Comparison of ENCODE assay signal across 11 cellular contexts in genomic region chr3:163476179-163476578, GRCh38.
DNase-seq lines count a peak whose midpoint lies in the region; ATAC-seq, FAIRE-seq and TF ChIP-seq lines count a peak whose summit lies in the region.
"Had no signal": no experiment of that assay in that cellular context is flagged by ENCODE, and none has a peak within 500 bp of the region (broad histone marks: within the 10 kb centered on the region; RNA-seq: fewer than 3 reads in every experiment).

No MANE protein-coding gene starts in this region.

- H3K9me3 ChIP-seq in SK-N-MC (ENCODE audit: low read depth, low read length) (peaks cover 6% of the 10 kb centered on the region), pancreas (no peaks in the 10 kb centered on the region)

- H3K4me3 ChIP-seq in SK-N-MC (no peak overlapping the region), pancreas (no peak overlapping the region), lower leg skin (ENCODE audit: low read depth, poor library complexity, severe bottlenecking) (no peak overlapping the region)

- intact Hi-C loops in pancreas (cut with DNase I) (no loop called here), lower leg skin (cut with DNase I; ENCODE audit: low total_unique reads) (no loop called here)

- no peak overlapping the region for H3K9ac ChIP-seq in SK-N-MC (ENCODE audit: insufficient read length)

- H3K27me3 ChIP-seq in pancreas = no peaks in the 10 kb centered on the region

- ATAC-seq in pancreas (peak in 3 of 4 donors; percentile 36 to 67 (median 65)), GM18873 (IDR thresholded peaks at IDR 0.05; ENCODE audit: low FRiP score, unreplicated experiment) (no peak)
- ATAC-seq: stimulated activated naive CD8-positive, alpha-beta T cell treated with anti-CD3 and anti-CD28 coated beads, Interleukin-15, Interleukin-2, amounts not matched to agents 100 U/mL and 50 U/mL, for 24 hours had no signal

- peak; percentile 33 for DNase-seq in NCI-H748 (lab: John Stamatoyannopoulos, UW; ENCODE audit: unreplicated experiment)
- DNase-seq in NCI-H748 treated with DMSO at 0.1 percent for 48 hours (lab: John Stamatoyannopoulos, UW) = no peak
- DNase-seq in NCI-H1417 treated with DMSO at 0.1 percent for 48 hours (lab: John Stamatoyannopoulos, UW) = peak; percentile 5
- peak; percentile 56 for DNase-seq in SK-N-MC (ENCODE audit: low read depth, low spot score)
- DNase-seq in pancreas = no peak
- no peak for DNase-seq in lower leg skin (ENCODE audit: low spot score in 2 of 2)
- no peak for DNase-seq in OCI-M2 (lab: John Stamatoyannopoulos, UW; ENCODE audit: unreplicated experiment)
- DNase-seq: activated effector memory CD4-positive, alpha-beta T cell treated with Interleukin-2 at 50 U/mL for 16 hours; IMR-90; stimulated activated naive CD8-positive, alpha-beta T cell treated with anti-CD3 and anti-CD28 coated beads, Interleukin-15, Interleukin-2, amounts not matched to agents 100 U/mL and 50 U/mL, for 24 hours had no signal

- no peak for TF ChIP-seq CTCF in pancreas (IDR thresholded peaks at IDR 0.05)
- no peak for TF ChIP-seq CTCF in lower leg skin (IDR thresholded peaks at IDR 0.05)

- no peak for FAIRE-seq in pancreas (lab: Jason Lieb, UNC)

- peak overlapping the region; percentile 73 for H3K27ac ChIP-seq in SK-N-MC
- no peak overlapping the region for H3K27ac ChIP-seq in pancreas

- H3K36me3 ChIP-seq in SK-N-MC (ENCODE audit: insufficient read depth, low read length) (peaks cover 3% of the 10 kb centered on the region; the same call in 1 of the 2 replicates), pancreas (no peaks in the 10 kb centered on the region)

- no peak for TF ChIP-seq POLR2A in lower leg skin (IDR thresholded peaks at IDR 0.05)

- WGBS in pancreas, 2 donors = 21 to 22% methylated on average over 2 of the region's 2 CpGs
- 39 to 47% methylated on average over 2 of the region's 2 CpGs for WGBS in lower leg skin, 2 donors

- H3K4me1 ChIP-seq in pancreas = no peaks in the 10 kb centered on the region

Comparison
In these comparisons a context has a peak if more than half of its experiments do, and no peak if none do; other contexts are left out.
1. DNase-seq: peak in NCI-H748 (single experiment), NCI-H1417 treated with DMSO at 0.1 percent for 48 hours (single experiment) and SK-N-MC (single experiment); none in NCI-H748 treated with DMSO at 0.1 percent for 48 hours (single experiment), pancreas (0 of 6), lower leg skin (0 of 2) and OCI-M2 (single experiment).